Comparison of ENCODE assay signal across 26 cellular contexts in genomic region chr1:29389533-29390041, GRCh38.
"Had no signal": no experiment of that assay in that cellular context is flagged by ENCODE, and none has a peak within 500 bp of the region (broad histone marks: within the 10 kb centered on the region; RNA-seq: fewer than 3 reads in every experiment).

No MANE protein-coding gene starts in this region.

- H3K27me3 ChIP-seq: ovary had no signal

- ATAC-seq: activated naive CD8-positive, alpha-beta T cell treated with anti-CD3 and anti-CD28 coated beads, Interleukin-2, amount 50 U/mL, for 24 hours; activated T-cell treated with anti-CD3 and anti-CD28 coated beads, Interleukin-2, amount 50 U/mL, for 4 hours; activated T-helper 17 cell treated with anti-CD3 and anti-CD28 coated beads, Interleukin-2, amount 50 U/mL, for 72 hours; left cardiac atrium; stimulated activated naive B cell treated with anti-CD40 and anti-IgM and Interleukin-4, amounts not matched to agents 10 μg/mL and 1 μg/mL and 100 μg/mL, for 72 hours; T-helper 17 cell had no signal

- H3K4me1 ChIP-seq: prostate gland, stomach, tibial artery had no signal

- H3K36me3 ChIP-seq: neutrophil, ovary, prostate gland, stomach, tibial artery had no signal

- H3K27ac ChIP-seq: epithelial cell of prostate, neutrophil, ovary, prostate gland, stomach, tibial artery had no signal

- H3K4me3 ChIP-seq: ovary, prostate gland, smooth muscle cell, stomach, tibial artery had no signal

- H3K9me3 ChIP-seq: neutrophil, ovary, prostate gland, stomach, tibial artery had no signal

- DNase-seq: activated CD4-positive, alpha-beta memory T cell treated with anti-CD3 and anti-CD28 coated beads for 36 hours; activated CD4-positive, alpha-beta T cell treated with anti-CD3 and anti-CD28 coated beads, Interleukin-2, amount 10 ng/mL, durations not matched to agents 24 days and 14 days; activated CD4-positive, CD25-positive, alpha-beta regulatory T cell treated with anti-CD3 and anti-CD28 coated beads, Interleukin-2, amount 50 U/mL, for 72 hours; activated gamma-delta T cell treated with Interleukin-2 at 50 U/mL for 16 hours; activated naive CD8-positive, alpha-beta T cell treated with anti-CD3 and anti-CD28 coated beads, Interleukin-2, amount 50 U/mL, for 24 hours; activated T-cell treated with anti-CD3 and anti-CD28 coated beads, Interleukin-2, amount 50 U/mL, for 4 hours; amygdala; caudate nucleus; effector CD4-positive, alpha-beta T cell; glutamatergic neuron; left cardiac atrium; mammary epithelial cell; naive B cell; nephron progenitor cell; ovary; stimulated activated CD4-positive, alpha-beta T cell treated with anti-CD3 and anti-CD28 coated beads, Interleukin-1b, Interleukin-23, amount 100 ng/mL, for 48 hours; stimulated activated naive B cell treated with anti-CD40 and anti-IgM and Interleukin-4, amounts not matched to agents 10 μg/mL and 1 μg/mL and 100 μg/mL, for 72 hours; stomach; T-helper 17 cell; T1000; tibial artery had no signal
